ENCODE assay signal across 18 cellular contexts in genomic region chr3:115525726-115526125, GRCh38.
"Had no signal": no experiment of that assay in that cellular context is flagged by ENCODE, and none has a peak within 500 bp of the region (broad histone marks: within the 10 kb centered on the region; RNA-seq: fewer than 3 reads in every experiment).

No MANE protein-coding gene starts in this region.

- H3K4me2 ChIP-seq: neural progenitor cell, smooth muscle cell had no signal

- H3K9ac ChIP-seq: neural progenitor cell had no signal

- H3K4me3 Mint-ChIP-seq: dendritic cell treated with granulocyte-macrophage colony-stimulating factor and Interleukin-4, amounts not matched to agents 40 ng/mL and 50 ng/mL, for 4 days; effector memory CD8-positive, alpha-beta T cell; natural killer cell; neural progenitor cell had no signal

- H3K36me3 Mint-ChIP-seq: neural progenitor cell had no signal

- H3K27me3 ChIP-seq: esophagus squamous epithelium, heart left ventricle, neural progenitor cell, pancreas had no signal

- H3K4me3 ChIP-seq: esophagus squamous epithelium, heart left ventricle, neural progenitor cell, pancreas, smooth muscle cell had no signal

- H3K4me1 Mint-ChIP-seq: natural killer cell, neural progenitor cell had no signal

- H3K9me3 ChIP-seq: esophagus squamous epithelium, pancreas had no signal

- DNase-seq: effector memory CD8-positive, alpha-beta T cell; esophagus squamous epithelium; foreskin melanocyte; heart left ventricle; hippocampal formation; kidney glomerular epithelial cell; natural killer cell; occipital lobe; pancreas; right cardiac atrium; stimulated activated CD4-positive, alpha-beta T cell treated with anti-CD3 and anti-CD28 coated beads, Interleukin-2, amount 100 ng/mL, for 48 hours; stimulated activated naive CD4-positive, alpha-beta T cell treated with Interleukin-2 at 50 U/mL for 16 hours; trophoblast cell had no signal

- H2AFZ ChIP-seq: neural progenitor cell had no signal

- H3K36me3 ChIP-seq: esophagus squamous epithelium, heart left ventricle, neural progenitor cell, pancreas had no signal

- H3K27ac Mint-ChIP-seq: dendritic cell treated with granulocyte-macrophage colony-stimulating factor and Interleukin-4, amounts not matched to agents 40 ng/mL and 50 ng/mL, for 4 days; effector memory CD8-positive, alpha-beta T cell; natural killer cell; neural progenitor cell; progenitor cell of endocrine pancreas had no signal

- H3K27ac ChIP-seq: epithelial cell of prostate, esophagus squamous epithelium, neural progenitor cell, pancreas had no signal

- H3K4me1 ChIP-seq: esophagus squamous epithelium, neural progenitor cell, pancreas had no signal

- H3K27me3 Mint-ChIP-seq: dendritic cell treated with granulocyte-macrophage colony-stimulating factor and Interleukin-4, amounts not matched to agents 40 ng/mL and 50 ng/mL, for 4 days; progenitor cell of endocrine pancreas had no signal

- H3K9me3 Mint-ChIP-seq: effector memory CD8-positive, alpha-beta T cell had no signal
